In the genomic region with DNA sequence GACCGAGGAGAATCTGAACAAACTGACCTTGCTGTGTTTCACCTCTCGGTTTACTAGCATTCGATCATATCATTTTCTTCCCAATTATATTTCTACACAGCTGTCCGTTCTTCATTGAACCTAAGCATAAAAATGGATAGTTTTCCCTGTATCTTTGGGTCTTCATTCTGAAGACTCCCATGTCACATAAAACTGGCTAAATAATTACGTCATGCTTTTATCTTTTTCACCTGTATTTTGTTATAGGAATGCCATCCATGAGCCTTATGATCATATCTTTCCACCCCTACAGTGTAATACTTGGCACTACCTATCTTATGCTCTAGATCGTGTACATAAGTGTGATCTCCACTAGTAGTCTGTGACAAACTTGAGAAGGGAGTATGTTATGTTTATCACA, we compare ENCODE assay signal across 2 cellular contexts.
TF ChIP-seq lines count a peak whose summit lies in the region.

No MANE protein-coding gene starts in this region.

TF ChIP-seq in HepG2, 621 proteins besides CTCF, POLR2A, EP300 and RAD21:
- TF ChIP-seq SMYD3 (CRISPR knock-in tag; IDR thresholded peaks at IDR 0.05) (no peak), ATF7 (IDR thresholded peaks at IDR 0.05) (peak; percentile 88), ATF7 (CRISPR knock-in tag; IDR thresholded peaks at IDR 0.05) (no peak), MAFK (conservative IDR thresholded peaks at IDR 0.05 in 1 of 2, IDR thresholded peaks at IDR 0.05 in 1 of 2; ENCODE audit: low read length in 2 of 2) (no peak), YEATS4 (CRISPR knock-in tag; IDR thresholded peaks at IDR 0.05; ENCODE audit: borderline replicate concordance) (no peak), ZNF780A (CRISPR knock-in tag; IDR thresholded peaks at IDR 0.05) (no peak)

TF ChIP-seq in H1, 55 proteins besides CTCF, POLR2A, EP300 and RAD21:
- TF ChIP-seq HDAC2 (IDR thresholded peaks at IDR 0.05; ENCODE audit: borderline replicate concordance in 1 of 2, low read depth in 2 of 2, low read length in 2 of 2) (no peak), ZNF274 (IDR thresholded peaks at IDR 0.05; ENCODE audit: borderline replicate concordance, extremely low read depth, low read length) (no peak), KDM5A (IDR thresholded peaks at IDR 0.05; ENCODE audit: low read length) (no peak), BACH1 (IDR thresholded peaks at IDR 0.05; ENCODE audit: low read length) (no peak), SP4 (IDR thresholded peaks at IDR 0.05; ENCODE audit: low read length) (no peak), NRF1 (IDR thresholded peaks at IDR 0.05; ENCODE audit: low read depth, low read length) (no peak), CBX8 (IDR thresholded peaks at IDR 0.05; ENCODE audit: borderline replicate concordance, low read depth, low read length) (no peak), POLR2AphosphoS5 (IDR thresholded peaks at IDR 0.05; ENCODE audit: low read depth, low read length) (no peak)
